In genomic region chr18:22168360-22168921, GRCh38 we compare ENCODE assay signal across 8 cellular contexts. TPM values are rescaled to one million over a fixed set of nuclear protein-coding genes. Genes with fewer than 3 reads are reported as not detected.
A peak's percentile ranks its signal among the peaks of the same experiment; 100 is the strongest.
DNase-seq lines count a peak whose midpoint lies in the region; ATAC-seq and TF ChIP-seq lines count a peak whose summit lies in the region.

No MANE protein-coding gene starts in this region.

- no peak for TF ChIP-seq POLR2A in transverse colon (IDR thresholded peaks at IDR 0.05)

- TF ChIP-seq CTCF in transverse colon (IDR thresholded peaks at IDR 0.05): peak in 4 of 5 experiments; percentile 4 to 54 (median 34)

- POLR2A ChIA-PET in activated naive CD8-positive, alpha-beta T cell treated with anti-CD3 and anti-CD28 coated beads, Interleukin-2, amount 10 ng/mL, durations not matched to agents 7 days and 5 days (lab: Charles Lee): no interaction called here

- H3K36me3 ChIP-seq in ACC112 (ENCODE audit: insufficient read depth, low read length) (no peaks in the 10 kb centered on the region), transverse colon (no peaks in the 10 kb centered on the region)

- peaks cover 5% of the 10 kb centered on the region for H3K36me3 Mint-ChIP-seq in activated naive CD8-positive, alpha-beta T cell treated with anti-CD3 and anti-CD28 coated beads, Interleukin-2, amount 10 ng/mL, durations not matched to agents 7 days and 5 days

- H3K27ac ChIP-seq in ACC112 (ENCODE audit: low read depth, low read length): no peak overlapping the region
- peak overlapping the region; percentile 91 to 96 (median 94) for H3K27ac ChIP-seq in transverse colon

- peak overlapping the region; percentile 44 for H3K4me3 Mint-ChIP-seq in activated naive CD8-positive, alpha-beta T cell treated with anti-CD3 and anti-CD28 coated beads, Interleukin-2, amount 10 ng/mL, durations not matched to agents 7 days and 5 days

- 3 to 5% methylated on average over 19 to 36 of the region's 36 CpGs for WGBS in transverse colon (ENCODE audit: low coverage in 1 of 2), 2 donors

- ATAC-seq in activated naive CD8-positive, alpha-beta T cell treated with anti-CD3 and anti-CD28 coated beads, Interleukin-2, amount 10 ng/mL, durations not matched to agents 7 days and 5 days (ENCODE audit: low read depth): no peak
- no peak for ATAC-seq in HG03108 (IDR thresholded peaks at IDR 0.05; ENCODE audit: unreplicated experiment)

- no peaks in the 10 kb centered on the region for H3K9me3 ChIP-seq in transverse colon

- intact Hi-C loops in transverse colon (cut with DNase I; ENCODE audit: low total_unique reads): loop anchor here (10.0 kb wide), 1 partner anchor 526 kb away; no protein-coding TSS in a partner anchor

- H3K9me3 Mint-ChIP-seq in activated naive CD8-positive, alpha-beta T cell treated with anti-CD3 and anti-CD28 coated beads, Interleukin-2, amount 10 ng/mL, durations not matched to agents 7 days and 5 days: no peaks in the 10 kb centered on the region

- no peak overlapping the region for H2AFZ ChIP-seq in ACC112 (ENCODE audit: low read length, unreplicated experiment)

- peaks cover 7% of the 10 kb centered on the region for H3K4me1 ChIP-seq in ACC112 (ENCODE audit: control insufficient read depth, insufficient read depth, low read length, unreplicated experiment)
- peaks cover 0 to 32% (median 15%) of the 10 kb centered on the region in 4 donors for H3K4me1 ChIP-seq in transverse colon

- peaks cover 22% of the 10 kb centered on the region for H3K79me2 ChIP-seq in ACC112 (ENCODE audit: control insufficient read depth, insufficient read depth, low read length, unreplicated experiment)

- H3K27me3 Mint-ChIP-seq in activated naive CD8-positive, alpha-beta T cell treated with anti-CD3 and anti-CD28 coated beads, Interleukin-2, amount 10 ng/mL, durations not matched to agents 7 days and 5 days: peaks cover 77% of the 10 kb centered on the region

- in situ Hi-C loops in transverse colon (cut with MboI; ENCODE audit: low pct_ligation_motif_present in 1 of 4, low pct_unique_long_range_greater_than_20kb in 1 of 4, low sequenced_read_pairs in 3 of 4): loop anchor here in 3 of 4 donors (25.0 kb wide), 3 partner anchors 256 to 519 kb away; no protein-coding TSS in a partner anchor

- peaks cover 19% of the 10 kb centered on the region for H3K4me1 Mint-ChIP-seq in activated naive CD8-positive, alpha-beta T cell treated with anti-CD3 and anti-CD28 coated beads, Interleukin-2, amount 10 ng/mL, durations not matched to agents 7 days and 5 days

- H3K27me3 ChIP-seq in ACC112 (ENCODE audit: insufficient read depth, low read length): peaks cover 55% of the 10 kb centered on the region
- peaks cover 98% of the 10 kb centered on the region for H3K27me3 ChIP-seq in transverse colon

- H3K4me3 ChIP-seq in ACC112 (ENCODE audit: low read depth, low read length): peak overlapping the region; percentile 81
- H3K4me3 ChIP-seq in transverse colon: peak overlapping the region; percentile 37 to 86 (median 80)

- DNase-seq in HuH-7.5 (ENCODE audit: low spot score) (peak; percentile 65), islet precursor cell (peak; percentile 66), transverse colon (peak; percentile 56), amniotic stem cell (lab: John Stamatoyannopoulos, UW) (no peak), hypothalamus (lab: John Stamatoyannopoulos, UW) (no peak)
- peak; percentile 42 for DNase-seq in activated naive CD8-positive, alpha-beta T cell treated with anti-CD3 and anti-CD28 coated beads, Interleukin-2, amount 10 ng/mL, durations not matched to agents 7 days and 5 days

- no peak for TF ChIP-seq EP300 in transverse colon (IDR thresholded peaks at IDR 0.05; ENCODE audit: low read depth)

- H3K27ac Mint-ChIP-seq in activated naive CD8-positive, alpha-beta T cell treated with anti-CD3 and anti-CD28 coated beads, Interleukin-2, amount 10 ng/mL, durations not matched to agents 7 days and 5 days: peak overlapping the region; percentile 30

RNA-seq across cellular contexts. Expression of gene GATA6, which starts 0.9 kb away (rescaled TPM):
- total RNA-seq in activated naive CD8-positive, alpha-beta T cell treated with anti-CD3 and anti-CD28 coated beads, Interleukin-2, amount 10 ng/mL, durations not matched to agents 7 days and 5 days: under 1 TPM; 0.14 to 0.17 TPM
- 100 to 1,000 TPM in 1 of 4 donors, 10 to 100 TPM in 3; 49.7 to 223 (median 65.7) TPM for total RNA-seq in transverse colon

Comparison
In these comparisons a context has a peak if more than half of its experiments do, and no peak if none do; other contexts are left out.
1. DNase-seq: peak in HuH-7.5 (single experiment), activated naive CD8-positive, alpha-beta T cell treated with anti-CD3 and anti-CD28 coated beads, Interleukin-2, amount 10 ng/mL, durations not matched to agents 7 days and 5 days (single experiment), islet precursor cell (single experiment) and transverse colon (single experiment); none in amniotic stem cell (single experiment) and hypothalamus (0 of 51).
2. RNA of gene GATA6, which starts 0.9 kb away (total RNA-seq): 49.7 to 223 TPM in transverse colon; 0.14 to 0.17 TPM in activated naive CD8-positive, alpha-beta T cell treated with anti-CD3 and anti-CD28 coated beads, Interleukin-2, amount 10 ng/mL, durations not matched to agents 7 days and 5 days; every median in the first group is over 10 times any median in the second.